In genomic region chr1:198054510-198054909, GRCh38 we compare ENCODE assay signal across 23 cellular contexts.
"Had no signal": no experiment of that assay in that cellular context is flagged by ENCODE, and none has a peak within 500 bp of the region (broad histone marks: within the 10 kb centered on the region; RNA-seq: fewer than 3 reads in every experiment).

No MANE protein-coding gene starts in this region.

- H3K27ac ChIP-seq: hepatocyte, left ventricle myocardium inferior, pancreas, prostate gland, skin epidermis, tibial nerve had no signal

- H3K9me3 ChIP-seq: mucosa of descending colon, pancreas, prostate gland had no signal

- H3K27me3 ChIP-seq: hepatocyte, pancreas, tibial nerve had no signal

- H3K4me3 ChIP-seq: hepatocyte, left ventricle myocardium inferior, mucosa of descending colon, pancreas, prostate gland, skin epidermis, tibial nerve had no signal

- H3K36me3 ChIP-seq: left ventricle myocardium inferior, pancreas, prostate gland, tibial nerve had no signal

- DNase-seq: islet precursor cell; left ventricle myocardium inferior; midbrain; mucosa of descending colon; naive thymus-derived CD4-positive, alpha-beta T cell; nucleus accumbens; pancreas; posterior cingulate gyrus; retina; right cardiac atrium; stimulated activated CD4-positive, alpha-beta T cell treated with anti-CD3 and anti-CD28 coated beads, Interleukin-12 subunit alpha, Interleukin-12 subunit beta, amount 100 ng/mL, for 4 hours; stimulated activated CD4-positive, alpha-beta T cell treated with anti-CD3 and anti-CD28 coated beads, Interleukin-15, amount 100 ng/mL, for 24 hours; stimulated activated CD4-positive, alpha-beta T cell treated with anti-CD3 and anti-CD28 coated beads, Interleukin-2, amount 100 ng/mL, for 24 hours; stimulated activated CD4-positive, alpha-beta T cell treated with anti-CD3 and anti-CD28 coated beads, Interleukin-4, amount 100 ng/mL, for 1 hour; stimulated activated naive B cell treated with anti-CD40 and anti-IgM and Interleukin-4, amounts not matched to agents 10 μg/mL and 1 μg/mL and 100 μg/mL, for 72 hours; stimulated activated naive CD8-positive, alpha-beta T cell treated with anti-CD3 and anti-CD28 coated beads, Interleukin-15, amount 100 ng/mL, for 72 hours; substantia nigra had no signal

- H3K4me1 ChIP-seq: left ventricle myocardium inferior, pancreas, prostate gland, tibial nerve had no signal

- ATAC-seq: mucosa of descending colon; naive thymus-derived CD4-positive, alpha-beta T cell; natural killer cell treated with Interleukin-12 subunit alpha and Interleukin-12 subunit beta and Interleukin-15 and Interleukin-18, amount 100 ng/mL, for 72 hours; pancreas; right cardiac atrium; sciatic nerve; stimulated activated naive B cell treated with anti-CD40 and anti-IgM and Interleukin-4, amounts not matched to agents 10 μg/mL and 1 μg/mL and 100 μg/mL, for 72 hours; stimulated activated naive CD8-positive, alpha-beta T cell treated with anti-CD3 and anti-CD28 coated beads, Interleukin-15, amount 100 ng/mL, for 72 hours had no signal
